In the genomic region with DNA sequence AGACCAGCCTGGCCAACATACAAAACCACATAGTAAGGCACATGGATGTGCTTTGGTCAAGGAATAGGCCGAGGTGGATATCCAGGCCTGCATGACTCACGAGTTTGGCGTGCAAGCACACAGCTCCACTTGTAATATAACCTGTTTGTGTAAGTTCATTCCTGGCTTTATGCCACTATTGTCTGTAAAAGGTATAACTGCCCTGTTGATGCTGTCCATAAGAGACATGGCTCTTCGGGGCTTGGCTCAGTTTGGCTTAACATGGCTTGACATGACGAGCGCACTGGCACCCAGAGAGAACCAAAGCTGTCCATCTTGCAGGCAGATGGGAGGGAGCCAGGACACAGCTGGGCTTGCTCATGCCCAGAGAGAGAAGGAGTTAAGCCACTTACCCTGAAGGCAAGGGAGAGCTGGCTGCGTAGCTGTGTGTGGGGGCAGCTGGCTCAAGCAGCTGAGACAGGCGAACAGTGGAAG, we compare ENCODE assay signal across 1 cellular context.
TF ChIP-seq lines count a peak whose summit lies in the region.
"Not testable (repeated sequence)": the region's sequence is repeated elsewhere in the genome, so short reads cannot be mapped to it uniquely, and the experiment has no call there.

No MANE protein-coding gene starts in this region.

TF ChIP-seq in HepG2, 621 proteins besides CTCF, POLR2A, EP300 and RAD21 (continued from another document):
- TF ChIP-seq HDAC1 (CRISPR knock-in tag; IDR thresholded peaks at IDR 0.05) (0 out of 2 replicates have a peak, but pooled peaks have one; percentile 26), SOX6 (CRISPR knock-in tag; IDR thresholded peaks at IDR 0.05) (peak; percentile 60), ZNF644 (CRISPR knock-in tag; IDR thresholded peaks at IDR 0.05; ENCODE audit: low read depth) (peak; percentile 63; the same call in 1 of the 2 replicates), GATAD2A (CRISPR knock-in tag; IDR thresholded peaks at IDR 0.05) (0 out of 2 replicates have a peak, but pooled peaks have one; percentile 10), SAP130 (CRISPR knock-in tag; IDR thresholded peaks at IDR 0.05; ENCODE audit: low read depth) (peak; percentile 10; the same call in 1 of the 2 replicates), ZFX (CRISPR knock-in tag; IDR thresholded peaks at IDR 0.05; ENCODE audit: low read depth) (peak; percentile 24; the same call in 1 of the 2 replicates), SOX5 (CRISPR knock-in tag; IDR thresholded peaks at IDR 0.05; ENCODE audit: borderline replicate concordance) (peak; percentile 73)
- not testable (repeated sequence) for TF ChIP-seq SOX6 (IDR thresholded peaks at IDR 0.05)
